In genomic region chr9:88995627-88996026, GRCh38 we compare ENCODE assay signal across 17 cellular contexts. TPM values are rescaled to one million over a fixed set of nuclear protein-coding genes. Genes with fewer than 3 reads are reported as not detected.
DNase-seq lines count a peak whose midpoint lies in the region; ATAC-seq, FAIRE-seq and TF ChIP-seq lines count a peak whose summit lies in the region.
"Had no signal": no experiment of that assay in that cellular context is flagged by ENCODE, and none has a peak within 500 bp of the region (broad histone marks: within the 10 kb centered on the region; RNA-seq: fewer than 3 reads in every experiment).

No MANE protein-coding gene starts in this region.

- H3K4me1 Mint-ChIP-seq in astrocyte (ENCODE audit: low read depth, unreplicated experiment) (peaks cover 26% of the 10 kb centered on the region), HFFc6 (ENCODE audit: low read depth) (peaks cover 61% of the 10 kb centered on the region)

- WGBS in smooth muscle cell (ENCODE audit: low lambda C conversion rate) = 94% methylated on average over 6 of the region's 6 CpGs

- peaks cover 67% of the 10 kb centered on the region for H3K79me2 ChIP-seq in astrocyte (ENCODE audit: insufficient read depth, low read length)
- peaks cover 79% of the 10 kb centered on the region for H3K79me2 ChIP-seq in smooth muscle cell (ENCODE audit: low read depth)

- H3K4me1 ChIP-seq in astrocyte (ENCODE audit: insufficient read depth, low read length) (peaks cover 34% of the 10 kb centered on the region), smooth muscle cell (ENCODE audit: low read depth) (peaks cover 39% of the 10 kb centered on the region)

- H3F3A ChIP-seq in smooth muscle cell (ENCODE audit: low read depth) = peaks cover 39% of the 10 kb centered on the region

- H3K27me3 Mint-ChIP-seq in astrocyte (ENCODE audit: low read depth, unreplicated experiment) (peaks cover 2% of the 10 kb centered on the region), HFFc6 (ENCODE audit: insufficient read depth) (no peaks in the 10 kb centered on the region)

- DNase-seq in DMS 273 (lab: John Stamatoyannopoulos, UW; ENCODE audit: unreplicated experiment) = peak; percentile 84
- DNase-seq in astrocyte (ENCODE audit: low read depth) = no peak
- DNase-seq in fibroblast of villous mesenchyme (ENCODE audit: low read depth) = no peak
- no peak for DNase-seq in smooth muscle cell (lab: John Stamatoyannopoulos, UW; ENCODE audit: unreplicated experiment)
- no peak for DNase-seq in HFFc6
- DNase-seq: MG63, NCI-H1092 treated with DMSO at 0.1 percent for 48 hours, NCI-H187 treated with DMSO at 0.1 percent for 48 hours, NCI-H446, NCI-H748 treated with DMSO at 0.1 percent for 48 hours, Right ventricle myocardium superior had no signal

- H3K9me3 ChIP-seq in astrocyte (ENCODE audit: insufficient read depth, low read depth, low read length) (no peaks in the 10 kb centered on the region), smooth muscle cell (replicated peaks; ENCODE audit: low read depth) (no peaks in the 10 kb centered on the region)
- H3K9me3 ChIP-seq: BLaER1 treated with 17β-estradiol and CSF1 and Interleukin-3, amounts not matched to agents 10 nM and 100 nM; MG63 had no signal

- no peak for TF ChIP-seq CTCF in astrocyte (IDR thresholded peaks at IDR 0.05; ENCODE audit: insufficient read depth, low read depth, low read length)
- no peak for TF ChIP-seq CTCF in fibroblast of villous mesenchyme (IDR thresholded peaks at IDR 0.05; ENCODE audit: insufficient read depth, low read depth, low read length)
- TF ChIP-seq CTCF in smooth muscle cell (IDR thresholded peaks at IDR 0.05; ENCODE audit: borderline replicate concordance, insufficient read depth, poor library complexity, severe bottlenecking) = no peak
- no peak for TF ChIP-seq CTCF in HFFc6 (IDR thresholded peaks at IDR 0.05)

- ATAC-seq in HG03025 (IDR thresholded peaks at IDR 0.05; ENCODE audit: low FRiP score, unreplicated experiment) (no peak), HG03342 (IDR thresholded peaks at IDR 0.05; ENCODE audit: unreplicated experiment) (no peak), HG03565 (IDR thresholded peaks at IDR 0.05; ENCODE audit: unreplicated experiment) (no peak)
- ATAC-seq: Panc1 had no signal

- H3K4me3 Mint-ChIP-seq in astrocyte (ENCODE audit: unreplicated experiment) = no peak overlapping the region
- H3K4me3 Mint-ChIP-seq in HFFc6 = no peak overlapping the region; the same call in 1 of the 2 replicates

- no peaks in the 10 kb centered on the region for H3K27me3 ChIP-seq in astrocyte (ENCODE audit: insufficient read depth, low read length)
- no peaks in the 10 kb centered on the region for H3K27me3 ChIP-seq in smooth muscle cell (ENCODE audit: low read depth)
- H3K27me3 ChIP-seq: MG63 had no signal

- H3K4me3 ChIP-seq in astrocyte (ENCODE audit: insufficient read depth, low read depth, low read length) (no peak overlapping the region), fibroblast of villous mesenchyme (ENCODE audit: low read depth, low read length) (peak overlapping the region; percentile 93), smooth muscle cell (peak overlapping the region; percentile 75)
- H3K4me3 ChIP-seq: BLaER1 treated with 17β-estradiol and CSF1 and Interleukin-3, amounts not matched to agents 10 nM and 100 nM; MG63 had no signal

- H4K20me1 ChIP-seq in astrocyte (ENCODE audit: insufficient read depth, low read length) = peaks cover 61% of the 10 kb centered on the region
- peaks cover 89% of the 10 kb centered on the region for H4K20me1 ChIP-seq in smooth muscle cell (ENCODE audit: low read depth)

- peaks cover 20% of the 10 kb centered on the region for H3K36me3 ChIP-seq in astrocyte (ENCODE audit: insufficient read depth, low read length)
- no peaks in the 10 kb centered on the region for H3K36me3 ChIP-seq in smooth muscle cell (ENCODE audit: low read depth)

- H3K27ac Mint-ChIP-seq in astrocyte (ENCODE audit: unreplicated experiment) (no peak overlapping the region), HFFc6 (no peak overlapping the region; the same call in 1 of the 2 replicates)

- H3K4me2 ChIP-seq in astrocyte (ENCODE audit: low read length) = peak overlapping the region; percentile 96
- H3K4me2 ChIP-seq in smooth muscle cell = peak overlapping the region; percentile 91
- H3K4me2 ChIP-seq: BLaER1 treated with 17β-estradiol and CSF1 and Interleukin-3, amounts not matched to agents 10 nM and 100 nM; KMS-11 had no signal

- H3K9ac ChIP-seq in astrocyte (ENCODE audit: low read length) = no peak overlapping the region
- H3K9ac ChIP-seq in smooth muscle cell (ENCODE audit: low read depth) = no peak overlapping the region
- H3K9ac ChIP-seq: BLaER1 treated with 17β-estradiol and CSF1 and Interleukin-3, amounts not matched to agents 10 nM and 100 nM; KMS-11 had no signal

- H3K9me3 Mint-ChIP-seq in astrocyte (ENCODE audit: unreplicated experiment) = no peaks in the 10 kb centered on the region
- no peaks in the 10 kb centered on the region for H3K9me3 Mint-ChIP-seq in HFFc6

- H3K36me3 Mint-ChIP-seq in astrocyte (ENCODE audit: low read depth, unreplicated experiment) = peaks cover 10% of the 10 kb centered on the region
- no peaks in the 10 kb centered on the region for H3K36me3 Mint-ChIP-seq in HFFc6 (ENCODE audit: low read depth)

- no peak overlapping the region for H3K27ac ChIP-seq in astrocyte (ENCODE audit: low read depth, low read length)
- peak overlapping the region; percentile 48 for H3K27ac ChIP-seq in smooth muscle cell (ENCODE audit: low read depth)
- H3K27ac ChIP-seq: BLaER1 treated with 17β-estradiol and CSF1 and Interleukin-3, amounts not matched to agents 10 nM and 100 nM; KMS-11 had no signal

- no peak for FAIRE-seq in astrocyte (lab: Jason Lieb, UNC)

- no peak overlapping the region for H2AFZ ChIP-seq in astrocyte (ENCODE audit: low read depth, low read length)
- no peak overlapping the region for H2AFZ ChIP-seq in smooth muscle cell (ENCODE audit: low read depth)

RNA-seq across cellular contexts. Expression of gene S1PR3, which starts 4.4 kb away (rescaled TPM):
- total RNA-seq in astrocyte = 24.6 and 35.0 TPM in 2 replicates
- total RNA-seq in fibroblast of villous mesenchyme = 102 and 279 TPM in 2 replicates
- total RNA-seq in smooth muscle cell = 245 and 246 TPM in 2 replicates
- 123 and 184 TPM in 2 replicates for polyA plus RNA-seq in smooth muscle cell
- 10 to 100 TPM; 15.1 to 27.7 (median 23.9) TPM for total RNA-seq in HFFc6 (2021; fragmentation: NEBNext Ultra II Directional; extraction: Animal tissue kit (Norgen Biotek cat#: 25700))
